ENCODE assay signal across 10 cellular contexts in genomic region chr7:76281006-76281705, GRCh38. TPM values are rescaled to one million over a fixed set of nuclear protein-coding genes. Genes with fewer than 3 reads are reported as not detected.
DNase-seq lines count a peak whose midpoint lies in the region; ATAC-seq, FAIRE-seq and TF ChIP-seq lines count a peak whose summit lies in the region.
"Had no signal": no experiment of that assay in that cellular context is flagged by ENCODE, and none has a peak within 500 bp of the region (broad histone marks: within the 10 kb centered on the region; RNA-seq: fewer than 3 reads in every experiment).

No MANE protein-coding gene starts in this region.

- no peak overlapping the region for H3K27ac Mint-ChIP-seq in HFFc6
- H3K27ac Mint-ChIP-seq in activated T-helper 1 cell treated with anti-CD3 and anti-CD28 coated beads, Interleukin-12 subunit alpha, Interleukin-12 subunit beta, Interleukin-2, Interleukin-4 antibody, amounts not matched to agents 30 ng/mL and 10 ng/mL and 1 ng/mL, durations not matched to agents 14 hours and 24 hours and 36 hours, result peak overlapping the region; percentile 49

- no peaks in the 10 kb centered on the region for H3K9me3 Mint-ChIP-seq in HFFc6
- no peaks in the 10 kb centered on the region for H3K9me3 Mint-ChIP-seq in activated T-helper 1 cell treated with anti-CD3 and anti-CD28 coated beads, Interleukin-12 subunit alpha, Interleukin-12 subunit beta, Interleukin-2, Interleukin-4 antibody, amounts not matched to agents 30 ng/mL and 10 ng/mL and 1 ng/mL, durations not matched to agents 14 hours and 24 hours and 36 hours

- H3K36me3 ChIP-seq in right atrium auricular region (no peaks in the 10 kb centered on the region), skeletal muscle tissue (ENCODE audit: control insufficient read depth in 3 of 3, insufficient read depth in 3 of 3, low read length in 3 of 3) (no peaks in the 10 kb centered on the region)

- intact Hi-C loops in activated T-helper 1 cell treated with anti-CD3 and anti-CD28 coated beads, Interleukin-12 subunit alpha, Interleukin-12 subunit beta, Interleukin-2, Interleukin-4 antibody, amounts not matched to agents 30 ng/mL and 10 ng/mL and 1 ng/mL, durations not matched to agents 14 hours and 24 hours and 36 hours (cut with micrococcal nuclease), result no loop called here

- FAIRE-seq in RCC 7860 (lab: Jason Lieb, UNC), result no peak
- FAIRE-seq: frontal cortex had no signal

- no peak for ATAC-seq in GM21529 (IDR thresholded peaks at IDR 0.05; ENCODE audit: unreplicated experiment)

- peak overlapping the region in 1 of 3 donors; percentile 55 for H3K9ac ChIP-seq in skeletal muscle tissue (ENCODE audit: low read depth in 1 of 3, low read length in 3 of 3)

- H3K27me3 ChIP-seq in right atrium auricular region (no peaks in the 10 kb centered on the region), skeletal muscle tissue (ENCODE audit: control insufficient read depth in 3 of 3, insufficient read depth in 3 of 3, low read length in 3 of 3) (peaks cover 14 to 36% (median 29%) of the 10 kb centered on the region in 3 donors)

- TF ChIP-seq CTCF in HFFc6 (IDR thresholded peaks at IDR 0.05), result no peak
- TF ChIP-seq CTCF in right atrium auricular region (IDR thresholded peaks at IDR 0.05), result no peak

- H3K4me3 Mint-ChIP-seq in HFFc6, result peak overlapping the region; percentile 65
- peak overlapping the region; percentile 81 for H3K4me3 Mint-ChIP-seq in activated T-helper 1 cell treated with anti-CD3 and anti-CD28 coated beads, Interleukin-12 subunit alpha, Interleukin-12 subunit beta, Interleukin-2, Interleukin-4 antibody, amounts not matched to agents 30 ng/mL and 10 ng/mL and 1 ng/mL, durations not matched to agents 14 hours and 24 hours and 36 hours

- DNase-seq in HFFc6 (no peak), right atrium auricular region (ENCODE audit: low spot score) (no peak), DMS79 treated with DMSO at 0.1 percent for 48 hours (lab: John Stamatoyannopoulos, UW) (no peak), NCI-H2196 (lab: John Stamatoyannopoulos, UW; ENCODE audit: unreplicated experiment) (no peak), RCC 7860 (ENCODE audit: low spot score) (no peak)
- DNase-seq in activated T-helper 1 cell treated with anti-CD3 and anti-CD28 coated beads, Interleukin-12 subunit alpha, Interleukin-12 subunit beta, Interleukin-2, Interleukin-4 antibody, amounts not matched to agents 30 ng/mL and 10 ng/mL and 1 ng/mL, durations not matched to agents 14 hours and 24 hours and 36 hours (ENCODE audit: low spot score), result no peak
- DNase-seq: SIG-M5 had no signal

- H3K36me3 Mint-ChIP-seq in HFFc6 (ENCODE audit: low read depth), result no peaks in the 10 kb centered on the region
- peaks cover 3% of the 10 kb centered on the region for H3K36me3 Mint-ChIP-seq in activated T-helper 1 cell treated with anti-CD3 and anti-CD28 coated beads, Interleukin-12 subunit alpha, Interleukin-12 subunit beta, Interleukin-2, Interleukin-4 antibody, amounts not matched to agents 30 ng/mL and 10 ng/mL and 1 ng/mL, durations not matched to agents 14 hours and 24 hours and 36 hours (ENCODE audit: low read depth)

- H3K27ac ChIP-seq in right atrium auricular region (no peak overlapping the region), skeletal muscle tissue (ENCODE audit: low read depth, low read length) (no peak overlapping the region)

- H3K4me3 ChIP-seq in right atrium auricular region (peak overlapping the region; percentile 53 to 62), skeletal muscle tissue (ENCODE audit: low read length in 3 of 3) (peak overlapping the region; percentile 31 to 43 (median 40))

- H3K4me1 ChIP-seq in right atrium auricular region (peaks cover 0 to 18% of the 10 kb centered on the region in 2 donors), skeletal muscle tissue (ENCODE audit: control insufficient read depth in 3 of 3, insufficient read depth in 3 of 3, low read length in 3 of 3) (no peaks in the 10 kb centered on the region)

- peaks cover 8% of the 10 kb centered on the region for H3K4me1 Mint-ChIP-seq in HFFc6 (ENCODE audit: low read depth)
- peaks cover 12% of the 10 kb centered on the region for H3K4me1 Mint-ChIP-seq in activated T-helper 1 cell treated with anti-CD3 and anti-CD28 coated beads, Interleukin-12 subunit alpha, Interleukin-12 subunit beta, Interleukin-2, Interleukin-4 antibody, amounts not matched to agents 30 ng/mL and 10 ng/mL and 1 ng/mL, durations not matched to agents 14 hours and 24 hours and 36 hours (ENCODE audit: low read depth)

- peaks cover 40% of the 10 kb centered on the region for H3K27me3 Mint-ChIP-seq in HFFc6 (ENCODE audit: insufficient read depth)
- peaks cover 55% of the 10 kb centered on the region for H3K27me3 Mint-ChIP-seq in activated T-helper 1 cell treated with anti-CD3 and anti-CD28 coated beads, Interleukin-12 subunit alpha, Interleukin-12 subunit beta, Interleukin-2, Interleukin-4 antibody, amounts not matched to agents 30 ng/mL and 10 ng/mL and 1 ng/mL, durations not matched to agents 14 hours and 24 hours and 36 hours (ENCODE audit: insufficient read depth)

- no peaks in the 10 kb centered on the region for H3K9me3 ChIP-seq in right atrium auricular region
- no peaks in the 10 kb centered on the region for H3K9me3 ChIP-seq in skeletal muscle tissue (ENCODE audit: control insufficient read depth in 3 of 3, low read length in 3 of 3)

RNA-seq across cellular contexts. Expression of gene HSPB1, which starts 21.3 kb away (rescaled TPM):
- total RNA-seq in HFFc6 (2021; fragmentation: NEBNext Ultra II Directional; extraction: Animal tissue kit (Norgen Biotek cat#: 25700)), result 1,000 to 10,000 TPM; 1,016 to 1,211 (median 1,126) TPM
- 78.4 and 87.2 TPM in 2 replicates for total RNA-seq in activated T-helper 1 cell treated with anti-CD3 and anti-CD28 coated beads, Interleukin-12 subunit alpha, Interleukin-12 subunit beta, Interleukin-2, Interleukin-4 antibody, amounts not matched to agents 30 ng/mL and 10 ng/mL and 1 ng/mL, durations not matched to agents 14 hours and 24 hours and 36 hours
- 1,000 to 10,000 TPM; 1,006 to 1,433 TPM for total RNA-seq in right atrium auricular region
- 80.4 TPM for total RNA-seq in skeletal muscle tissue

Comparison
In these comparisons a context has a peak if more than half of its experiments do, and no peak if none do; other contexts are left out.
1. RNA of gene HSPB1, which starts 21.3 kb away (total RNA-seq): 1,006 to 1,433 TPM in right atrium auricular region and 1,016 to 1,211 TPM in HFFc6; 80.4 TPM in skeletal muscle tissue (single experiment) and 78.4 to 87.2 TPM in activated T-helper 1 cell treated with anti-CD3 and anti-CD28 coated beads, Interleukin-12 subunit alpha, Interleukin-12 subunit beta, Interleukin-2, Interleukin-4 antibody, amounts not matched to agents 30 ng/mL and 10 ng/mL and 1 ng/mL, durations not matched to agents 14 hours and 24 hours and 36 hours; every median in the first group is over 10 times any median in the second.